Comparison of ENCODE assay signal across 1 cellular context in the genomic region with DNA sequence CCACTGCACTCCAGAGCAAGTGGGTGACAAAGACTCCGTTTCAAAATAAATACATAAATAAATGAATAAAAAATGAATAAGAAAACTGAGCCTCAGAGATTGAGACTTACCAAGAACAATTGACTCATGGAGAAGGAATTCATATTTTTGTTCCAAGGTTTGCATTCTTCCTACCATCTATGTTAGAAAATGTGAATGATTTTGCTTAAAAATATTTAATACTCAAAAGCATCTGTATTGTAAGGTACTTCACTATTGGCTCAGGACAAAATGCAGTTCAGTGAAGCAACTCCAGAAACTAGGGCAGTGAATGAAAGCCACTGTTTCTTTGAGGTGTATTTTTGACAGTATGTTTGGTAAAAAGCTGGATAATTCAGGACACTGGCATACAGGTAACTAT.
TF ChIP-seq lines count a peak whose summit lies in the region.

No MANE protein-coding gene starts in this region.

TF ChIP-seq in GM23338, 12 proteins besides CTCF, POLR2A, EP300 and RAD21 (continued from another document):
- TF ChIP-seq ZNF462 (CRISPR knock-in tag; IDR thresholded peaks at IDR 0.05) (no peak), POLR2AphosphoS5 (IDR thresholded peaks at IDR 0.05; ENCODE audit: low read depth) (no peak), EZH2phosphoT487 (IDR thresholded peaks at IDR 0.05; ENCODE audit: unreplicated experiment) (no peak)
- TF ChIP-seq, protein P1, sequence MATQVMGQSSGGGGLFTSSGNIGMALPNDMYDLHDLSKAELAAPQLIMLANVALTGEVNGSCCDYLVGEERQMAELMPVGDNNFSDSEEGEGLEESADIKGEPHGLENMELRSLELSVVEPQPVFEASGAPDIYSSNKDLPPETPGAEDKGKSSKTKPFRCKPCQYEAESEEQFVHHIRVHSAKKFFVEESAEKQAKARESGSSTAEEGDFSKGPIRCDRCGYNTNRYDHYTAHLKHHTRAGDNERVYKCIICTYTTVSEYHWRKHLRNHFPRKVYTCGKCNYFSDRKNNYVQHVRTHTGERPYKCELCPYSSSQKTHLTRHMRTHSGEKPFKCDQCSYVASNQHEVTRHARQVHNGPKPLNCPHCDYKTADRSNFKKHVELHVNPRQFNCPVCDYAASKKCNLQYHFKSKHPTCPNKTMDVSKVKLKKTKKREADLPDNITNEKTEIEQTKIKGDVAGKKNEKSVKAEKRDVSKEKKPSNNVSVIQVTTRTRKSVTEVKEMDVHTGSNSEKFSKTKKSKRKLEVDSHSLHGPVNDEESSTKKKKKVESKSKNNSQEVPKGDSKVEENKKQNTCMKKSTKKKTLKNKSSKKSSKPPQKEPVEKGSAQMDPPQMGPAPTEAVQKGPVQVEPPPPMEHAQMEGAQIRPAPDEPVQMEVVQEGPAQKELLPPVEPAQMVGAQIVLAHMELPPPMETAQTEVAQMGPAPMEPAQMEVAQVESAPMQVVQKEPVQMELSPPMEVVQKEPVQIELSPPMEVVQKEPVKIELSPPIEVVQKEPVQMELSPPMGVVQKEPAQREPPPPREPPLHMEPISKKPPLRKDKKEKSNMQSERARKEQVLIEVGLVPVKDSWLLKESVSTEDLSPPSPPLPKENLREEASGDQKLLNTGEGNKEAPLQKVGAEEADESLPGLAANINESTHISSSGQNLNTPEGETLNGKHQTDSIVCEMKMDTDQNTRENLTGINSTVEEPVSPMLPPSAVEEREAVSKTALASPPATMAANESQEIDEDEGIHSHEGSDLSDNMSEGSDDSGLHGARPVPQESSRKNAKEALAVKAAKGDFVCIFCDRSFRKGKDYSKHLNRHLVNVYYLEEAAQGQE (IDR thresholded peaks at IDR 0.05; ENCODE audit: unreplicated experiment), result no peak
